In the genomic region with DNA sequence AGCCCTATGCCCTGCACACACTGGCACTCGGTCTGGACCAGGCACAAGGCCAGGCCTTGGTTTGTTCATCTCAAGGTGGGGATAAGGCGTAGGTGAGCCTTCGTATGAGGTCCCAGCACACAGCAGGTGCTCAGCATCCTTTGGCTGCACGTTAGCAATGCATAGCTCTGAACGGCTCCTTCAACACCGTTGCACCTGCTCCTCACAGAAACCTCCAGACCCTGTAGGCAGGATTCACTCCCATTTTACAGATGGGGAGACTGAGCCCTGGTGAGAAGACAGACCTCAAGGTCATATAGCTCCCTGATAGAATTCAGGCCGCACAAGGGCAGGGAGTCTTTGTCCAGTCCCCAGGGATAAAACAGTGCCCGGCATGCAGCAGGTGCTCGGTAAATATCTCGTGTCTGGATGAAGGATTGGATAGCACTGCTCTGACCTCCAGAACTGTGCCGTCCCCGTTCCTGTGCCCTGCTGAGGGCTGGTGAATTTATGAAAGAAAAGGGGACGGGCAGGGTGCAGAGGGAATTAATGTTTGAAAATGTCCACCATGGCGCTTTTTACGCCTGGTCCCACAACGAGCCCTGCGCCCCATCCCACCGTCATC, we compare ENCODE assay signal across 1 cellular context.
TF ChIP-seq lines count a peak whose summit lies in the region.

No MANE protein-coding gene starts in this region.

TF ChIP-seq in WTC11, 78 proteins besides CTCF, POLR2A, EP300 and RAD21 (continued from another document):
- TF ChIP-seq, protein P1, sequence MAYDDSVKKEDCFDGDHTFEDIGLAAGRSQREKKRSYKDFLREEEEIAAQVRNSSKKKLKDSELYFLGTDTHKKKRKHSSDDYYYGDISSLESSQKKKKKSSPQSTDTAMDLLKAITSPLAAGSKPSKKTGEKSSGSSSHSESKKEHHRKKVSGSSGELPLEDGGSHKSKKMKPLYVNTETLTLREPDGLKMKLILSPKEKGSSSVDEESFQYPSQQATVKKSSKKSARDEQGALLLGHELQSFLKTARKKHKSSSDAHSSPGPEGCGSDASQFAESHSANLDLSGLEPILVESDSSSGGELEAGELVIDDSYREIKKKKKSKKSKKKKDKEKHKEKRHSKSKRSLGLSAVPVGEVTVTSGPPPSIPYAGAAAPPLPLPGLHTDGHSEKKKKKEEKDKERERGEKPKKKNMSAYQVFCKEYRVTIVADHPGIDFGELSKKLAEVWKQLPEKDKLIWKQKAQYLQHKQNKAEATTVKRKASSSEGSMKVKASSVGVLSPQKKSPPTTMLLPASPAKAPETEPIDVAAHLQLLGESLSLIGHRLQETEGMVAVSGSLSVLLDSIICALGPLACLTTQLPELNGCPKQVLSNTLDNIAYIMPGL (CRISPR knock-in tag; IDR thresholded peaks at IDR 0.05), result no peak
- TF ChIP-seq, protein P2, sequence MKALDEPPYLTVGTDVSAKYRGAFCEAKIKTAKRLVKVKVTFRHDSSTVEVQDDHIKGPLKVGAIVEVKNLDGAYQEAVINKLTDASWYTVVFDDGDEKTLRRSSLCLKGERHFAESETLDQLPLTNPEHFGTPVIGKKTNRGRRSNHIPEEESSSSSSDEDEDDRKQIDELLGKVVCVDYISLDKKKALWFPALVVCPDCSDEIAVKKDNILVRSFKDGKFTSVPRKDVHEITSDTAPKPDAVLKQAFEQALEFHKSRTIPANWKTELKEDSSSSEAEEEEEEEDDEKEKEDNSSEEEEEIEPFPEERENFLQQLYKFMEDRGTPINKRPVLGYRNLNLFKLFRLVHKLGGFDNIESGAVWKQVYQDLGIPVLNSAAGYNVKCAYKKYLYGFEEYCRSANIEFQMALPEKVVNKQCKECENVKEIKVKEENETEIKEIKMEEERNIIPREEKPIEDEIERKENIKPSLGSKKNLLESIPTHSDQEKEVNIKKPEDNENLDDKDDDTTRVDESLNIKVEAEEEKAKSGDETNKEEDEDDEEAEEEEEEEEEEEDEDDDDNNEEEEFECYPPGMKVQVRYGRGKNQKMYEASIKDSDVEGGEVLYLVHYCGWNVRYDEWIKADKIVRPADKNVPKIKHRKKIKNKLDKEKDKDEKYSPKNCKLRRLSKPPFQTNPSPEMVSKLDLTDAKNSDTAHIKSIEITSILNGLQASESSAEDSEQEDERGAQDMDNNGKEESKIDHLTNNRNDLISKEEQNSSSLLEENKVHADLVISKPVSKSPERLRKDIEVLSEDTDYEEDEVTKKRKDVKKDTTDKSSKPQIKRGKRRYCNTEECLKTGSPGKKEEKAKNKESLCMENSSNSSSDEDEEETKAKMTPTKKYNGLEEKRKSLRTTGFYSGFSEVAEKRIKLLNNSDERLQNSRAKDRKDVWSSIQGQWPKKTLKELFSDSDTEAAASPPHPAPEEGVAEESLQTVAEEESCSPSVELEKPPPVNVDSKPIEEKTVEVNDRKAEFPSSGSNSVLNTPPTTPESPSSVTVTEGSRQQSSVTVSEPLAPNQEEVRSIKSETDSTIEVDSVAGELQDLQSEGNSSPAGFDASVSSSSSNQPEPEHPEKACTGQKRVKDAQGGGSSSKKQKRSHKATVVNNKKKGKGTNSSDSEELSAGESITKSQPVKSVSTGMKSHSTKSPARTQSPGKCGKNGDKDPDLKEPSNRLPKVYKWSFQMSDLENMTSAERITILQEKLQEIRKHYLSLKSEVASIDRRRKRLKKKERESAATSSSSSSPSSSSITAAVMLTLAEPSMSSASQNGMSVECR (CRISPR knock-in tag; IDR thresholded peaks at IDR 0.05; ENCODE audit: borderline replicate concordance), result no peak
- TF ChIP-seq, protein P3, sequence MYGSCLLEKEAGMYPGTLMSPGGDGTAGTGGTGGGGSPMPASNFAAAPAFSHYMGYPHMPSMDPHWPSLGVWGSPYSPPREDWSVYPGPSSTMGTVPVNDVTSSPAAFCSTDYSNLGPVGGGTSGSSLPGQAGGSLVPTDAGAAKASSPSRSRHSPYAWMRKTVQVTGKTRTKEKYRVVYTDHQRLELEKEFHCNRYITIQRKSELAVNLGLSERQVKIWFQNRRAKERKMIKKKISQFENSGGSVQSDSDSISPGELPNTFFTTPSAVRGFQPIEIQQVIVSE (CRISPR knock-in tag; IDR thresholded peaks at IDR 0.05; ENCODE audit: borderline replicate concordance), result no peak
- TF ChIP-seq, protein P4, sequence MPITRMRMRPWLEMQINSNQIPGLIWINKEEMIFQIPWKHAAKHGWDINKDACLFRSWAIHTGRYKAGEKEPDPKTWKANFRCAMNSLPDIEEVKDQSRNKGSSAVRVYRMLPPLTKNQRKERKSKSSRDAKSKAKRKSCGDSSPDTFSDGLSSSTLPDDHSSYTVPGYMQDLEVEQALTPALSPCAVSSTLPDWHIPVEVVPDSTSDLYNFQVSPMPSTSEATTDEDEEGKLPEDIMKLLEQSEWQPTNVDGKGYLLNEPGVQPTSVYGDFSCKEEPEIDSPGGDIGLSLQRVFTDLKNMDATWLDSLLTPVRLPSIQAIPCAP (CRISPR knock-in tag; IDR thresholded peaks at IDR 0.05), result no peak
- TF ChIP-seq JAZF1 (CRISPR knock-in tag; IDR thresholded peaks at IDR 0.05) (no peak), PRRX2 (CRISPR knock-in tag; IDR thresholded peaks at IDR 0.05) (no peak), ZNF138 (CRISPR knock-in tag; conservative IDR thresholded peaks at IDR 0.05) (no peak)
